Comparison of ENCODE assay signal across 20 cellular contexts in genomic region chr16:89733322-89733721, GRCh38.
"Had no signal": no experiment of that assay in that cellular context is flagged by ENCODE, and none has a peak within 500 bp of the region (broad histone marks: within the 10 kb centered on the region; RNA-seq: fewer than 3 reads in every experiment).

No MANE protein-coding gene starts in this region.

- H3K27ac Mint-ChIP-seq: memory B cell, mesothelial cell of epicardium, type B pancreatic cell had no signal

- H3K27me3 Mint-ChIP-seq: memory B cell, type B pancreatic cell had no signal

- H3K27me3 ChIP-seq: dorsolateral prefrontal cortex, esophagus muscularis mucosa, gastroesophageal sphincter, suprapubic skin, thyroid gland had no signal

- ATAC-seq: gastroesophageal sphincter; left cardiac atrium; lower lobe of right lung; stimulated activated naive CD8-positive, alpha-beta T cell treated with anti-CD3 and anti-CD28 coated beads, Interleukin-15, Interleukin-2, amounts not matched to agents 100 U/mL and 50 U/mL, for 24 hours had no signal

- H3K4me3 ChIP-seq: dorsolateral prefrontal cortex, esophagus muscularis mucosa, gastroesophageal sphincter, left ventricle myocardium inferior, lower lobe of right lung, smooth muscle cell, suprapubic skin, thyroid gland had no signal

- H3K4me1 ChIP-seq: esophagus muscularis mucosa, gastroesophageal sphincter, lower lobe of right lung, suprapubic skin, thyroid gland had no signal

- H3K27ac ChIP-seq: dorsolateral prefrontal cortex, epithelial cell of prostate, esophagus muscularis mucosa, gastroesophageal sphincter, left ventricle myocardium inferior, lower lobe of right lung, suprapubic skin, thyroid gland had no signal

- H3K9me3 Mint-ChIP-seq: memory B cell, mesothelial cell of epicardium, nephron progenitor cell, type B pancreatic cell had no signal

- DNase-seq: cortex of kidney; dorsolateral prefrontal cortex; effector CD8-positive, alpha-beta T cell; glutamatergic neuron; kidney; left cardiac atrium; left ventricle myocardium inferior; lower lobe of right lung; nephron progenitor cell; stimulated activated CD4-positive, alpha-beta T cell treated with anti-CD3 and anti-CD28 coated beads, Interleukin-2, amount 100 ng/mL, for 48 hours; stimulated activated naive CD8-positive, alpha-beta T cell treated with anti-CD3 and anti-CD28 coated beads, Interleukin-15, Interleukin-2, amounts not matched to agents 100 U/mL and 50 U/mL, for 24 hours; thyroid gland had no signal

- H3K4me3 Mint-ChIP-seq: memory B cell, mesothelial cell of epicardium, nephron progenitor cell, type B pancreatic cell had no signal

- H3K9me3 ChIP-seq: esophagus muscularis mucosa, gastroesophageal sphincter, left ventricle myocardium inferior, lower lobe of right lung, suprapubic skin, thyroid gland had no signal
